9 cellular contexts compared by ENCODE assay signal in genomic region chr20:25090492-25091429, GRCh38.
DNase-seq lines count a peak whose midpoint lies in the region; ATAC-seq lines count a peak whose summit lies in the region.
"Had no signal": no experiment of that assay in that cellular context is flagged by ENCODE, and none has a peak within 500 bp of the region (broad histone marks: within the 10 kb centered on the region; RNA-seq: fewer than 3 reads in every experiment).

No MANE protein-coding gene starts in this region.

- peak; percentile 91 for DNase-seq in DMS 273 (lab: John Stamatoyannopoulos, UW; ENCODE audit: unreplicated experiment)
- DNase-seq in NCI-H748 treated with DMSO at 0.1 percent for 48 hours (lab: John Stamatoyannopoulos, UW), result peak; percentile 24
- DNase-seq in activated gamma-delta T cell treated with anti-CD3 and anti-CD28 coated beads, Interleukin-2, amount 50 U/mL, for 16 hours (ENCODE audit: low read depth), result peak; percentile 70
- DNase-seq in stimulated activated CD8-positive, alpha-beta memory T cell treated with anti-CD3 and anti-CD28 coated beads, Interleukin-2, amount 100 ng/mL, for 1 hour (ENCODE audit: low read depth in 2 of 2), result peak; percentile 45 to 48
- DNase-seq in superior temporal gyrus (ENCODE audit: extremely low spot score), result no peak
- no peak for DNase-seq in germinal center (ENCODE audit: low spot score)
- DNase-seq in NCI-H446 treated with DMSO at 0.1 percent for 48 hours (lab: John Stamatoyannopoulos, UW), result no peak
- DNase-seq: heart right ventricle had no signal

- peak; percentile 84 for ATAC-seq in HG02763 (IDR thresholded peaks at IDR 0.05; ENCODE audit: unreplicated experiment)

Comparison
In these comparisons a context has a peak if more than half of its experiments do, and no peak if none do; other contexts are left out.
1. DNase-seq: peak in DMS 273 (single experiment), NCI-H748 treated with DMSO at 0.1 percent for 48 hours (single experiment), activated gamma-delta T cell treated with anti-CD3 and anti-CD28 coated beads, Interleukin-2, amount 50 U/mL, for 16 hours (single experiment) and stimulated activated CD8-positive, alpha-beta memory T cell treated with anti-CD3 and anti-CD28 coated beads, Interleukin-2, amount 100 ng/mL, for 1 hour (2 of 2); none in superior temporal gyrus (single experiment), germinal center (single experiment) and NCI-H446 treated with DMSO at 0.1 percent for 48 hours (single experiment).